8 cellular contexts compared by ENCODE assay signal in genomic region chr17:32127156-32127897, GRCh38. TPM values are rescaled to one million over a fixed set of nuclear protein-coding genes. Genes with fewer than 3 reads are reported as not detected.
A peak's percentile ranks its signal among the peaks of the same experiment; 100 is the strongest.
DNase-seq lines count a peak whose midpoint lies in the region; ATAC-seq and TF ChIP-seq lines count a peak whose summit lies in the region.

No MANE protein-coding gene starts in this region.

- 0 to 1% (median 0%) methylated on average over 22 to 25 of the region's 25 CpGs for WGBS in heart left ventricle, 4 donors

- no peak for TF ChIP-seq RAD21 in HCT116 (IDR thresholded peaks at IDR 0.05; ENCODE audit: low read depth)

- H3K4me1 ChIP-seq in HCT116 (ENCODE audit: control insufficient read depth in 1 of 2, insufficient read depth in 2 of 2, low read length in 2 of 2) (peaks cover 4 to 13% of the 10 kb centered on the region in 2 experiments; a peak in 2 of 4 replicates), heart left ventricle (peaks cover 0 to 21% (median 10%) of the 10 kb centered on the region in 12 donors)

- H3K27me3 Mint-ChIP-seq in activated naive CD8-positive, alpha-beta T cell treated with anti-CD3 and anti-CD28 coated beads, Interleukin-2, amount 50 U/mL, for 24 hours: no peaks in the 10 kb centered on the region
- H3K27me3 Mint-ChIP-seq in type B pancreatic cell: no peaks in the 10 kb centered on the region

- DNase-seq in GM03348 (ENCODE audit: low spot score) (peak; percentile 89), HCT116 (ENCODE audit: low read depth, low spot score) (no peak), NAMALWA (ENCODE audit: low spot score) (peak; percentile 80), SW480 (ENCODE audit: low spot score) (peak; percentile 76), heart left ventricle (peak; percentile 86 to 94 (median 91)), pons (ENCODE audit: low spot score) (peak; percentile 80), type B pancreatic cell (ENCODE audit: extremely low spot score, unreplicated experiment) (peak; percentile 79)
- DNase-seq in activated naive CD8-positive, alpha-beta T cell treated with anti-CD3 and anti-CD28 coated beads, Interleukin-2, amount 50 U/mL, for 24 hours: peak; percentile 82

- ATAC-seq in HCT116 (peak; percentile 96), heart left ventricle (peak; percentile 93 to 99 (median 98))
- ATAC-seq in activated naive CD8-positive, alpha-beta T cell treated with anti-CD3 and anti-CD28 coated beads, Interleukin-2, amount 50 U/mL, for 24 hours: peak; percentile 100

- no peaks in the 10 kb centered on the region for H3K79me2 ChIP-seq in HCT116 (ENCODE audit: insufficient read depth, low read length)

- peaks cover 5% of the 10 kb centered on the region for H3K36me3 Mint-ChIP-seq in activated naive CD8-positive, alpha-beta T cell treated with anti-CD3 and anti-CD28 coated beads, Interleukin-2, amount 50 U/mL, for 24 hours (ENCODE audit: low read depth)
- H3K36me3 Mint-ChIP-seq in type B pancreatic cell: no peaks in the 10 kb centered on the region

- H3K27me3 ChIP-seq in HCT116 (ENCODE audit: insufficient read depth, low read length): no peaks in the 10 kb centered on the region
- H3K27me3 ChIP-seq in heart left ventricle: no peaks in the 10 kb centered on the region

- peak overlapping the region; percentile 61 for H3K9ac ChIP-seq in HCT116 (ENCODE audit: low read length)

- H3K36me3 ChIP-seq in HCT116 (ENCODE audit: control insufficient read depth in 1 of 2, insufficient read depth in 2 of 2, low read length in 2 of 2) (no peaks in the 10 kb centered on the region), heart left ventricle (peaks cover 0 to 7% (median 0%) of the 10 kb centered on the region in 9 donors)

- peak overlapping the region; percentile 68 to 72 for H3K4me3 ChIP-seq in HCT116 (replicated peaks in 1 of 2; ENCODE audit: low read depth in 1 of 2, low read length in 2 of 2)
- peak overlapping the region; percentile 38 to 85 (median 66) for H3K4me3 ChIP-seq in heart left ventricle

- peak overlapping the region; percentile 99 for H3K4me3 Mint-ChIP-seq in activated naive CD8-positive, alpha-beta T cell treated with anti-CD3 and anti-CD28 coated beads, Interleukin-2, amount 50 U/mL, for 24 hours
- peak overlapping the region; percentile 95 for H3K4me3 Mint-ChIP-seq in type B pancreatic cell

- peak overlapping the region; percentile 76 for H3K4me2 ChIP-seq in HCT116 (ENCODE audit: low read length)

- no TSS peak for BruUV-seq in HCT116 (replicated peaks; lab: Mats Ljungman, UMichigan)

- RAD21 ChIA-PET in HCT116 (lab: Charles Lee; ENCODE audit: low non-redundant PET in 1 of 2, low total read pairs in 2 of 2, uncharacterized antibody in 2 of 2, unreplicated experiment in 2 of 2): no interaction called here

- H3K27ac ChIP-seq in HCT116 (ENCODE audit: low read depth, low read length) (peak overlapping the region; percentile 44), heart left ventricle (peak overlapping the region; percentile 56 to 94 (median 90))

- CTCF ChIA-PET in HCT116 (lab: Charles Lee): interaction anchor here (1.6 kb wide), 1 partner anchor 11 kb away, joined by 6 read pairs; no protein-coding TSS in a partner anchor

- no peaks in the 10 kb centered on the region for H3K9me3 Mint-ChIP-seq in activated naive CD8-positive, alpha-beta T cell treated with anti-CD3 and anti-CD28 coated beads, Interleukin-2, amount 50 U/mL, for 24 hours
- H3K9me3 Mint-ChIP-seq in type B pancreatic cell: no peaks in the 10 kb centered on the region

- H4K20me1 ChIP-seq in HCT116 (ENCODE audit: insufficient read depth): no peaks in the 10 kb centered on the region

- peak overlapping the region; percentile 81 for H2AFZ ChIP-seq in HCT116 (ENCODE audit: low read depth, low read length, poor library complexity, severe bottlenecking)

- no peak for TF ChIP-seq POLR2A in HCT116 (IDR thresholded peaks at IDR 0.05; ENCODE audit: borderline replicate concordance, extremely low read depth, insufficient read depth, insufficient read length)
- TF ChIP-seq POLR2A in heart left ventricle (IDR thresholded peaks at IDR 0.05): peak in 1 of 2 donors; percentile 48

- H3K9me2 ChIP-seq in HCT116 (ENCODE audit: insufficient read depth): no peaks in the 10 kb centered on the region

- TF ChIP-seq CTCF in HCT116 (IDR thresholded peaks at IDR 0.05 in 2 of 3, conservative IDR thresholded peaks at IDR 0.05 in 1 of 3; ENCODE audit: borderline replicate concordance in 1 of 3, insufficient read depth in 1 of 3, low read depth in 2 of 3, low read length in 2 of 3): no peak
- TF ChIP-seq CTCF in heart left ventricle (IDR thresholded peaks at IDR 0.05): no peak
- no peak for TF ChIP-seq CTCF in type B pancreatic cell (conservative IDR thresholded peaks at IDR 0.05)

- peaks cover 15% of the 10 kb centered on the region for H3K4me1 Mint-ChIP-seq in activated naive CD8-positive, alpha-beta T cell treated with anti-CD3 and anti-CD28 coated beads, Interleukin-2, amount 50 U/mL, for 24 hours
- peaks cover 36% of the 10 kb centered on the region for H3K4me1 Mint-ChIP-seq in type B pancreatic cell (ENCODE audit: unreplicated experiment)

- POLR2A ChIA-PET in HCT116 (lab: Charles Lee): interaction anchor here (0.6 to 0.7 kb wide), 2 partner anchors 10 to 73 kb away, joined by 3 to 5 read pairs; no protein-coding TSS in a partner anchor

- no peaks in the 10 kb centered on the region for H3K9me3 ChIP-seq in HCT116 (ENCODE audit: control insufficient read depth in 1 of 2, insufficient read depth in 1 of 2, low read depth in 1 of 2, low read length in 2 of 2)
- H3K9me3 ChIP-seq in heart left ventricle: no peaks in the 10 kb centered on the region

- intact Hi-C loops in HCT116 (cut with micrococcal nuclease): no loop called here
- intact Hi-C loops in heart left ventricle (cut with DNase I): loop anchor here in 2 of 10 donors (2.0 to 10.0 kb wide), 2 partner anchors 13 to 53 kb away; no protein-coding TSS in a partner anchor

- peak overlapping the region; percentile 99 for H3K27ac Mint-ChIP-seq in activated naive CD8-positive, alpha-beta T cell treated with anti-CD3 and anti-CD28 coated beads, Interleukin-2, amount 50 U/mL, for 24 hours
- H3K27ac Mint-ChIP-seq in type B pancreatic cell: peak overlapping the region; percentile 97

TF ChIP-seq in HCT116, 20 proteins besides CTCF, POLR2A, EP300 and RAD21 (continues in another document):
- TF ChIP-seq ZBTB33 (IDR thresholded peaks at IDR 0.05; ENCODE audit: extremely low read depth, insufficient replicate concordance, low read length): no peak
- no peak for TF ChIP-seq ATF3 (IDR thresholded peaks at IDR 0.05)
- no peak for TF ChIP-seq ZNF274 (IDR thresholded peaks at IDR 0.05; ENCODE audit: low read depth, low read length)
- no peak for TF ChIP-seq CBX3 (IDR thresholded peaks at IDR 0.05; ENCODE audit: low read depth)
- peak; percentile 64; the same call in 1 of the 2 replicates for TF ChIP-seq SIN3A (IDR thresholded peaks at IDR 0.05; ENCODE audit: low read depth)
- peak; percentile 75 for TF ChIP-seq POLR2AphosphoS5 (IDR thresholded peaks at IDR 0.05; ENCODE audit: low read depth, low read length)
- TF ChIP-seq, protein P1, sequence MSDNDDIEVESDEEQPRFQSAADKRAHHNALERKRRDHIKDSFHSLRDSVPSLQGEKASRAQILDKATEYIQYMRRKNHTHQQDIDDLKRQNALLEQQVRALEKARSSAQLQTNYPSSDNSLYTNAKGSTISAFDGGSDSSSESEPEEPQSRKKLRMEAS (IDR thresholded peaks at IDR 0.05): peak; percentile 76
- TF ChIP-seq TCF7L2 (IDR thresholded peaks at IDR 0.05; ENCODE audit: borderline replicate concordance, extremely low read depth, insufficient read depth, insufficient read length): peak; percentile 29

RNA-seq across cellular contexts. Expression of gene RHOT1, which starts 15.0 kb away (rescaled TPM):
- total RNA-seq in HCT116 (2021; ENCODE audit: unreplicated experiment) (33.3 TPM), heart left ventricle (10 to 100 TPM; 41.5 to 76.8 (median 54.4) TPM), type B pancreatic cell (ENCODE audit: low replicate concordance) (24.3 and 26.2 TPM in 2 replicates)
- polyA plus RNA-seq in HCT116 (2012): 16.2 and 18.5 TPM in 2 replicates
- 10 to 100 TPM; 43.5 to 53.5 TPM for polyA plus RNA-seq in heart left ventricle
